ENCODE assay signal across 17 cellular contexts in genomic region chr6:112149236-112149635, GRCh38.
DNase-seq lines count a peak whose midpoint lies in the region; ATAC-seq and TF ChIP-seq lines count a peak whose summit lies in the region.
"Had no signal": no experiment of that assay in that cellular context is flagged by ENCODE, and none has a peak within 500 bp of the region (broad histone marks: within the 10 kb centered on the region; RNA-seq: fewer than 3 reads in every experiment).

No MANE protein-coding gene starts in this region.

- H3K9ac ChIP-seq in colonic mucosa (ENCODE audit: low read depth in 2 of 2, low read length in 2 of 2): no peak overlapping the region

- no peak overlapping the region for H3K27ac Mint-ChIP-seq in activated T-helper 1 cell treated with anti-CD3 and anti-CD28 coated beads, Interleukin-12 subunit alpha, Interleukin-12 subunit beta, Interleukin-2, Interleukin-4 antibody, amounts not matched to agents 30 ng/mL and 10 ng/mL and 1 ng/mL, durations not matched to agents 14 hours and 24 hours and 36 hours
- H3K27ac Mint-ChIP-seq: activated B cell treated with CpG ODN at 0.5 μM for 24 hours; CD4-positive, alpha-beta memory T cell had no signal

- DNase-seq in Right ventricle myocardium superior (no peak), cardiac septum (ENCODE audit: low spot score) (no peak), colonic mucosa (no peak), myocyte (ENCODE audit: low read depth) (peak; percentile 31), uterus (no peak), RWPE1 (ENCODE audit: low spot score) (no peak)
- DNase-seq in activated T-helper 1 cell treated with anti-CD3 and anti-CD28 coated beads, Interleukin-12 subunit alpha, Interleukin-12 subunit beta, Interleukin-2, Interleukin-4 antibody, amounts not matched to agents 30 ng/mL and 10 ng/mL and 1 ng/mL, durations not matched to agents 14 hours and 24 hours and 36 hours (ENCODE audit: low spot score): no peak
- DNase-seq: activated B cell treated with CpG ODN at 0.5 μM for 24 hours; CD4-positive, alpha-beta memory T cell; hippocampal formation; kidney glomerular epithelial cell; MM.1S; NCI-H2029 treated with DMSO at 0.1 percent for 48 hours; PC-9; testis had no signal

- no peaks in the 10 kb centered on the region for H3K9me3 Mint-ChIP-seq in activated T-helper 1 cell treated with anti-CD3 and anti-CD28 coated beads, Interleukin-12 subunit alpha, Interleukin-12 subunit beta, Interleukin-2, Interleukin-4 antibody, amounts not matched to agents 30 ng/mL and 10 ng/mL and 1 ng/mL, durations not matched to agents 14 hours and 24 hours and 36 hours
- H3K9me3 Mint-ChIP-seq: activated B cell treated with CpG ODN at 0.5 μM for 24 hours; CD4-positive, alpha-beta memory T cell had no signal

- no peaks in the 10 kb centered on the region for H3K9me3 ChIP-seq in colonic mucosa
- H3K9me3 ChIP-seq in uterus: no peaks in the 10 kb centered on the region
- H3K9me3 ChIP-seq: ascending aorta, testis had no signal

- intact Hi-C loops in Right ventricle myocardium superior (cut with DNase I) (no loop called here), cardiac septum (cut with DNase I) (no loop called here), colonic mucosa (cut with DNase I) (no loop called here), uterus (cut with DNase I; ENCODE audit: low total_unique reads) (no loop called here)
- intact Hi-C loops in activated T-helper 1 cell treated with anti-CD3 and anti-CD28 coated beads, Interleukin-12 subunit alpha, Interleukin-12 subunit beta, Interleukin-2, Interleukin-4 antibody, amounts not matched to agents 30 ng/mL and 10 ng/mL and 1 ng/mL, durations not matched to agents 14 hours and 24 hours and 36 hours (cut with micrococcal nuclease): no loop called here

- no peaks in the 10 kb centered on the region for H3K36me3 Mint-ChIP-seq in activated T-helper 1 cell treated with anti-CD3 and anti-CD28 coated beads, Interleukin-12 subunit alpha, Interleukin-12 subunit beta, Interleukin-2, Interleukin-4 antibody, amounts not matched to agents 30 ng/mL and 10 ng/mL and 1 ng/mL, durations not matched to agents 14 hours and 24 hours and 36 hours (ENCODE audit: low read depth)
- H3K36me3 Mint-ChIP-seq: CD4-positive, alpha-beta memory T cell had no signal

- peak; percentile 35 for ATAC-seq in Right ventricle myocardium superior (ENCODE audit: poor library complexity)
- ATAC-seq in HG03135 (IDR thresholded peaks at IDR 0.05; ENCODE audit: unreplicated experiment): no peak

- peak overlapping the region; percentile 29 for H3K27ac ChIP-seq in colonic mucosa
- H3K27ac ChIP-seq in uterus: peak overlapping the region; percentile 83 to 95
- H3K27ac ChIP-seq in RWPE1: no peak overlapping the region
- H3K27ac ChIP-seq: ascending aorta, PC-9 had no signal

- TF ChIP-seq POLR2A in uterus (IDR thresholded peaks at IDR 0.05): no peak

- TF ChIP-seq CTCF in colonic mucosa (IDR thresholded peaks at IDR 0.05): no peak
- TF ChIP-seq CTCF in uterus (IDR thresholded peaks at IDR 0.05): no peak
- no peak for TF ChIP-seq CTCF in RWPE1 (conservative IDR thresholded peaks at IDR 0.05; ENCODE audit: low read depth)

- no peak overlapping the region for H3K4me3 Mint-ChIP-seq in activated T-helper 1 cell treated with anti-CD3 and anti-CD28 coated beads, Interleukin-12 subunit alpha, Interleukin-12 subunit beta, Interleukin-2, Interleukin-4 antibody, amounts not matched to agents 30 ng/mL and 10 ng/mL and 1 ng/mL, durations not matched to agents 14 hours and 24 hours and 36 hours
- H3K4me3 Mint-ChIP-seq: activated B cell treated with CpG ODN at 0.5 μM for 24 hours; CD4-positive, alpha-beta memory T cell had no signal

- H3K4me3 ChIP-seq in colonic mucosa (no peak overlapping the region), uterus (no peak overlapping the region)
- H3K4me3 ChIP-seq: ascending aorta, PC-9, testis had no signal

- CTCF ChIA-PET in RWPE1 (lab: Yijun Ruan, JAX): no interaction called here

- H3K27me3 ChIP-seq in colonic mucosa (no peaks in the 10 kb centered on the region), uterus (no peaks in the 10 kb centered on the region)
- H3K27me3 ChIP-seq: ascending aorta, testis had no signal

- H3K4me1 ChIP-seq in colonic mucosa: no peaks in the 10 kb centered on the region
- no peaks in the 10 kb centered on the region for H3K4me1 ChIP-seq in uterus
- H3K4me1 ChIP-seq: ascending aorta, testis had no signal

- peaks cover 5% of the 10 kb centered on the region for H3K27me3 Mint-ChIP-seq in activated T-helper 1 cell treated with anti-CD3 and anti-CD28 coated beads, Interleukin-12 subunit alpha, Interleukin-12 subunit beta, Interleukin-2, Interleukin-4 antibody, amounts not matched to agents 30 ng/mL and 10 ng/mL and 1 ng/mL, durations not matched to agents 14 hours and 24 hours and 36 hours (ENCODE audit: insufficient read depth)

- POLR2A ChIA-PET in RWPE1 (lab: Yijun Ruan, JAX; ENCODE audit: low non-redundant PET): no interaction called here

- H3K36me3 ChIP-seq in colonic mucosa: no peaks in the 10 kb centered on the region
- no peaks in the 10 kb centered on the region for H3K36me3 ChIP-seq in uterus

- H3K4me1 Mint-ChIP-seq in activated T-helper 1 cell treated with anti-CD3 and anti-CD28 coated beads, Interleukin-12 subunit alpha, Interleukin-12 subunit beta, Interleukin-2, Interleukin-4 antibody, amounts not matched to agents 30 ng/mL and 10 ng/mL and 1 ng/mL, durations not matched to agents 14 hours and 24 hours and 36 hours (ENCODE audit: low read depth): peaks cover 11% of the 10 kb centered on the region
